In genomic region chr13:42424182-42424581, GRCh38 we compare ENCODE assay signal across 29 cellular contexts.
"Had no signal": no experiment of that assay in that cellular context is flagged by ENCODE, and none has a peak within 500 bp of the region (broad histone marks: within the 10 kb centered on the region; RNA-seq: fewer than 3 reads in every experiment).

No MANE protein-coding gene starts in this region.

- H3K4me3 ChIP-seq: ascending aorta, cardiac muscle cell had no signal

- DNase-seq: activated B cell treated with CpG ODN at 0.5 μM for 24 hours; activated CD4-positive, alpha-beta memory T cell treated with anti-CD3 and anti-CD28 coated beads for 36 hours; activated CD4-positive, alpha-beta T cell treated with anti-CD3 and anti-CD28 coated beads for 4 hours; activated CD4-positive, alpha-beta T cell treated with anti-CD3 and anti-CD28 coated beads, Interleukin-2, amount 50 U/mL, for 1 hour; activated CD4-positive, alpha-beta T cell treated with anti-CD3 and anti-CD28 coated beads, Interleukin-2, amount 50 U/mL, for 4 hours; activated CD4-positive, CD25-positive, alpha-beta regulatory T cell treated with anti-CD3 and anti-CD28 coated beads, Interleukin-2, amount 50 U/mL, for 72 hours; activated CD8-positive, alpha-beta memory T cell treated with anti-CD3 and anti-CD28 coated beads, Interleukin-2, amount 10 ng/mL, durations not matched to agents 7 days and 5 days; activated CD8-positive, alpha-beta memory T cell treated with anti-CD3 and anti-CD28 coated beads, Interleukin-2, amount 50 U/mL, for 48 hours; activated CD8-positive, alpha-beta T cell treated with anti-CD3 and anti-CD28 coated beads for 36 hours; activated effector memory CD4-positive, alpha-beta T cell treated with Interleukin-2 at 50 U/mL for 16 hours; activated gamma-delta T cell; activated naive CD4-positive, alpha-beta T cell treated with anti-CD3 and anti-CD28 coated beads, Interleukin-2, amount 10 ng/mL, durations not matched to agents 7 days and 5 days; activated naive CD4-positive, alpha-beta T cell treated with Interleukin-2 at 50 U/mL for 16 hours; activated naive CD8-positive, alpha-beta T cell treated with anti-CD3 and anti-CD28 coated beads, Interleukin-2, amount 10 ng/mL, durations not matched to agents 7 days and 5 days; activated naive CD8-positive, alpha-beta T cell treated with anti-CD3 and anti-CD28 coated beads, Interleukin-2, amount 50 U/mL, for 24 hours; activated T-cell treated with anti-CD3 and anti-CD28 coated beads, Interleukin-2, amount 50 U/mL, for 24 hours; activated T-cell treated with anti-CD3 and anti-CD28 coated beads, Interleukin-2, amount 50 U/mL, for 48 hours; amygdala; anterior cingulate cortex; caudate nucleus; cerebellar nuclear complex; T-helper 1 cell; T-helper 2 cell; T-helper 9 cell had no signal

- H3K36me3 ChIP-seq: ascending aorta, cardiac muscle cell had no signal

- H3K27ac ChIP-seq: ascending aorta, cardiac muscle cell, VCaP had no signal

- H3K27me3 ChIP-seq: ascending aorta, cardiac muscle cell had no signal

- ATAC-seq: activated CD8-positive, alpha-beta memory T cell treated with anti-CD3 and anti-CD28 coated beads, Interleukin-2, amount 10 ng/mL, durations not matched to agents 7 days and 5 days; activated CD8-positive, alpha-beta T cell treated with anti-CD3 and anti-CD28 coated beads for 36 hours; activated naive CD8-positive, alpha-beta T cell treated with anti-CD3 and anti-CD28 coated beads, Interleukin-2, amount 50 U/mL, for 24 hours had no signal

- FAIRE-seq: bronchial epithelial cell, TTC549 had no signal

- H3K4me1 ChIP-seq: ascending aorta had no signal
